Comparison of ENCODE assay signal across 18 cellular contexts in the genomic region with DNA sequence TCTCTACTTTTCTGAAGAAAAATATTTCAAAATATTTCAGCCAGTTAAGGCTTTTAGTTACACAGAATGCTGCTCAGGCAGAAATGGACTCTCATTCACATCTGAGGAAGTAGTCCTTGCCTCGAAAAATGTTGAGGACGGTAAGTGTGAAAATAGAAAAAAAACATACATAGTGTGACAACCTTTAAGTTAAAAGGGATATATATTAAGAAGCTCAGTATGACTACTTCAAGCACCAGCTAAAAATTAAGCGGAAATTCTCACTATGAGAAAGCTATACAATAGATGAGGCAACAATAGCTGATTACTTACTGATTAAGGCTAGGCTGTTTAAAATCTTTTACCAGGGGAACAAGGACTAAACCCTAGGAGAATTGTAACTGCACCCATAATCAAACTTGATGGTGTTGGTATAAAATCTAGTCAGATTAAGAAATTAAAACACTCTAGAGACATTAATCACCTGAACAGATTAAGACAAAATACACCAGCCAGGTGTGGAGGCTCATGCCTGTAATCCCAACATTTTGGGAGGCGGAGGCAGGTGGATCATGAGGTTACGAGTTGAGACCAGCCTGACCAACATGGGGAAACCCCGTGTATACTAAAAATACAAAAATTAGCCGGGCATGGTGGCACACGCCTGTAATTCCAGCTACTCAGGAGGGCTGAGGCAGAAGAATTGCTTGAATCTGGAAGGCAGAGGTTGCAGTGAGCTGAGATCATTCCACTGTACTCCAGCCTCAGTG. TPM values are rescaled to one million over a fixed set of nuclear protein-coding genes. Genes with fewer than 3 reads are reported as not detected.
DNase-seq lines count a peak whose midpoint lies in the region; ATAC-seq, FAIRE-seq and TF ChIP-seq lines count a peak whose summit lies in the region.
"Had no signal": no experiment of that assay in that cellular context is flagged by ENCODE, and none has a peak within 500 bp of the region (broad histone marks: within the 10 kb centered on the region; RNA-seq: fewer than 3 reads in every experiment).

No MANE protein-coding gene starts in this region.

- H3K4me3 ChIP-seq in keratinocyte (ENCODE audit: control insufficient read depth in 2 of 3, extremely low read depth in 1 of 3, insufficient read depth in 2 of 3, low read depth in 1 of 3, low read length in 3 of 3): no peak overlapping the region
- H3K4me3 ChIP-seq: right atrium auricular region, testis had no signal

- H3K9me1 ChIP-seq in keratinocyte (ENCODE audit: control insufficient read depth, extremely low read depth, insufficient read depth, low read length): peaks cover 5% of the 10 kb centered on the region

- TF ChIP-seq CTCF in keratinocyte (optimal IDR thresholded peaks at IDR 0.05 in 1 of 3, IDR thresholded peaks at IDR 0.05 in 1 of 3, conservative IDR thresholded peaks at IDR 0.05 in 1 of 3; ENCODE audit: extremely low read depth in 1 of 3, insufficient read depth in 2 of 3, low read length in 3 of 3) (no peak), type B pancreatic cell (conservative IDR thresholded peaks at IDR 0.05) (no peak)

- peak overlapping the region; percentile 28 for H3K4me3 Mint-ChIP-seq in stimulated activated naive CD8-positive, alpha-beta T cell treated with anti-CD3 and anti-CD28 coated beads, Interleukin-15, Interleukin-2, amounts not matched to agents 100 ng/mL and 50 ng/mL, for 24 hours
- peak overlapping the region; percentile 51 for H3K4me3 Mint-ChIP-seq in activated T-helper 2 cell treated with anti-CD3 and anti-CD28 coated beads, Interferon-gamma antibody, Interleukin-2, Interleukin-4, amounts not matched to agents 10 μg/mL and 5 μg/mL and 100 μg/mL, durations not matched to agents 14 hours and 24 hours and 36 hours (ENCODE audit: low read depth)
- H3K4me3 Mint-ChIP-seq in type B pancreatic cell: no peak overlapping the region

- no peaks in the 10 kb centered on the region for H3K27me3 ChIP-seq in keratinocyte (ENCODE audit: control insufficient read depth, extremely low read depth, insufficient read depth, low read length)
- H3K27me3 ChIP-seq: right atrium auricular region, testis had no signal

- peaks cover 29 to 55% of the 10 kb centered on the region in 2 experiments for H3K36me3 ChIP-seq in keratinocyte (ENCODE audit: control insufficient read depth in 2 of 2, extremely low read depth in 1 of 2, insufficient read depth in 2 of 2, low read length in 2 of 2)

- H3K9me3 Mint-ChIP-seq in stimulated activated naive CD8-positive, alpha-beta T cell treated with anti-CD3 and anti-CD28 coated beads, Interleukin-15, Interleukin-2, amounts not matched to agents 100 ng/mL and 50 ng/mL, for 24 hours: no peaks in the 10 kb centered on the region
- H3K9me3 Mint-ChIP-seq in activated T-helper 2 cell treated with anti-CD3 and anti-CD28 coated beads, Interferon-gamma antibody, Interleukin-2, Interleukin-4, amounts not matched to agents 10 μg/mL and 5 μg/mL and 100 μg/mL, durations not matched to agents 14 hours and 24 hours and 36 hours: no peaks in the 10 kb centered on the region
- H3K9me3 Mint-ChIP-seq in type B pancreatic cell: no peaks in the 10 kb centered on the region

- dilution Hi-C loops in keratinocyte (cut with MboI; ENCODE audit: extremely low pct_ligation_motif_present, low sequenced_read_pairs): no loop called here

- no peak overlapping the region for H3K9ac ChIP-seq in keratinocyte (ENCODE audit: control insufficient read depth, extremely low read depth, insufficient read depth, low read length)

- H3K4me1 Mint-ChIP-seq in stimulated activated naive CD8-positive, alpha-beta T cell treated with anti-CD3 and anti-CD28 coated beads, Interleukin-15, Interleukin-2, amounts not matched to agents 100 ng/mL and 50 ng/mL, for 24 hours (ENCODE audit: low read depth): peaks cover 83% of the 10 kb centered on the region
- H3K4me1 Mint-ChIP-seq in activated T-helper 2 cell treated with anti-CD3 and anti-CD28 coated beads, Interferon-gamma antibody, Interleukin-2, Interleukin-4, amounts not matched to agents 10 μg/mL and 5 μg/mL and 100 μg/mL, durations not matched to agents 14 hours and 24 hours and 36 hours (ENCODE audit: low read depth): peaks cover 43% of the 10 kb centered on the region
- H3K4me1 Mint-ChIP-seq in type B pancreatic cell (ENCODE audit: unreplicated experiment): peaks cover 15% of the 10 kb centered on the region

- intact Hi-C loops in activated T-helper 2 cell treated with anti-CD3 and anti-CD28 coated beads, Interferon-gamma antibody, Interleukin-2, Interleukin-4, amounts not matched to agents 10 μg/mL and 5 μg/mL and 100 μg/mL, durations not matched to agents 14 hours and 24 hours and 36 hours (cut with micrococcal nuclease): loop anchor here (1.0 to 2.0 kb wide), 2 partner anchors 15 to 49 kb away; no protein-coding TSS in a partner anchor

- peaks cover 63% of the 10 kb centered on the region for H4K20me1 ChIP-seq in keratinocyte (ENCODE audit: control insufficient read depth, extremely low read depth, insufficient read depth, low read length)

- peaks cover 36% of the 10 kb centered on the region for H3K4me1 ChIP-seq in keratinocyte (ENCODE audit: control insufficient read depth, extremely low read depth, insufficient read depth, low read length)
- H3K4me1 ChIP-seq: testis had no signal

- H3K9me3 ChIP-seq in keratinocyte (ENCODE audit: control insufficient read depth, low read depth, low read length): no peaks in the 10 kb centered on the region
- H3K9me3 ChIP-seq: right atrium auricular region, testis had no signal

- peaks cover 77% of the 10 kb centered on the region for H3K79me2 ChIP-seq in keratinocyte (ENCODE audit: control insufficient read depth, insufficient read depth, low read length)

- DNase-seq in stimulated activated naive CD8-positive, alpha-beta T cell treated with anti-CD3 and anti-CD28 coated beads, Interleukin-15, Interleukin-2, amounts not matched to agents 100 U/mL and 50 U/mL, for 24 hours: no peak
- DNase-seq in activated T-helper 2 cell treated with anti-CD3 and anti-CD28 coated beads, Interferon-gamma antibody, Interleukin-2, Interleukin-4, amounts not matched to agents 10 μg/mL and 5 μg/mL and 100 μg/mL, durations not matched to agents 14 hours and 24 hours and 36 hours (ENCODE audit: low spot score): no peak
- DNase-seq in keratinocyte (ENCODE audit: low read depth, low spot score) (no peak), type B pancreatic cell (ENCODE audit: extremely low spot score, unreplicated experiment) (no peak), NCI-H2171 treated with DMSO at 0.1 percent for 48 hours (lab: John Stamatoyannopoulos, UW) (no peak)
- no peak for DNase-seq in activated CD8-positive, alpha-beta memory T cell treated with anti-CD3 and anti-CD28 coated beads for 24 hours
- DNase-seq: foreskin fibroblast, KG1, NCI-H1417 treated with DMSO at 0.1 percent for 48 hours, NCI-H345, Right ventricle myocardium superior, T-helper 9 cell, testis had no signal

- H3K36me3 Mint-ChIP-seq in stimulated activated naive CD8-positive, alpha-beta T cell treated with anti-CD3 and anti-CD28 coated beads, Interleukin-15, Interleukin-2, amounts not matched to agents 100 ng/mL and 50 ng/mL, for 24 hours (ENCODE audit: low read depth): peaks cover 90% of the 10 kb centered on the region
- peaks cover 90% of the 10 kb centered on the region for H3K36me3 Mint-ChIP-seq in activated T-helper 2 cell treated with anti-CD3 and anti-CD28 coated beads, Interferon-gamma antibody, Interleukin-2, Interleukin-4, amounts not matched to agents 10 μg/mL and 5 μg/mL and 100 μg/mL, durations not matched to agents 14 hours and 24 hours and 36 hours (ENCODE audit: low read depth)
- H3K36me3 Mint-ChIP-seq in type B pancreatic cell: peaks cover 48% of the 10 kb centered on the region

- no peak overlapping the region for H2AFZ ChIP-seq in keratinocyte (ENCODE audit: control insufficient read depth, low read length)

- H3K4me2 ChIP-seq in keratinocyte (ENCODE audit: control insufficient read depth, extremely low read depth, insufficient read depth, low read depth, low read length): no peak overlapping the region

- H3K27ac ChIP-seq in keratinocyte (ENCODE audit: control insufficient read depth, insufficient read depth, low read length): peak overlapping the region; percentile 41
- H3K27ac ChIP-seq: HL-60, right atrium auricular region, testis had no signal

- no peak for FAIRE-seq in keratinocyte (lab: Jason Lieb, UNC)

- H3K27ac Mint-ChIP-seq in stimulated activated naive CD8-positive, alpha-beta T cell treated with anti-CD3 and anti-CD28 coated beads, Interleukin-15, Interleukin-2, amounts not matched to agents 100 ng/mL and 50 ng/mL, for 24 hours: peak overlapping the region; percentile 78
- H3K27ac Mint-ChIP-seq in activated T-helper 2 cell treated with anti-CD3 and anti-CD28 coated beads, Interferon-gamma antibody, Interleukin-2, Interleukin-4, amounts not matched to agents 10 μg/mL and 5 μg/mL and 100 μg/mL, durations not matched to agents 14 hours and 24 hours and 36 hours: peak overlapping the region; percentile 78
- peak overlapping the region; percentile 40 for H3K27ac Mint-ChIP-seq in type B pancreatic cell

- no peaks in the 10 kb centered on the region for H3K27me3 Mint-ChIP-seq in stimulated activated naive CD8-positive, alpha-beta T cell treated with anti-CD3 and anti-CD28 coated beads, Interleukin-15, Interleukin-2, amounts not matched to agents 100 ng/mL and 50 ng/mL, for 24 hours
- H3K27me3 Mint-ChIP-seq in activated T-helper 2 cell treated with anti-CD3 and anti-CD28 coated beads, Interferon-gamma antibody, Interleukin-2, Interleukin-4, amounts not matched to agents 10 μg/mL and 5 μg/mL and 100 μg/mL, durations not matched to agents 14 hours and 24 hours and 36 hours (ENCODE audit: low read depth): no peaks in the 10 kb centered on the region
- no peaks in the 10 kb centered on the region for H3K27me3 Mint-ChIP-seq in type B pancreatic cell

- no peak for ATAC-seq in stimulated activated naive CD8-positive, alpha-beta T cell treated with anti-CD3 and anti-CD28 coated beads, Interleukin-15, Interleukin-2, amounts not matched to agents 100 U/mL and 50 U/mL, for 24 hours
- ATAC-seq in HG02840 (IDR thresholded peaks at IDR 0.05; ENCODE audit: low FRiP score, unreplicated experiment): no peak

RNA-seq across cellular contexts. Expression of a gene that starts 53.9 kb away (rescaled TPM):
- 972 and 976 TPM in 2 replicates for total RNA-seq in activated T-helper 2 cell treated with anti-CD3 and anti-CD28 coated beads, Interferon-gamma antibody, Interleukin-2, Interleukin-4, amounts not matched to agents 10 μg/mL and 5 μg/mL and 100 μg/mL, durations not matched to agents 14 hours and 24 hours and 36 hours
- polyA plus RNA-seq in keratinocyte: 624 to 871 TPM (median 786 TPM) in 3 replicates
- polyA plus RNA-seq in keratinocyte (2011; ENCODE audit: low read depth): 2,950 TPM
- 414 and 574 TPM in 2 replicates for polyA plus RNA-seq in keratinocyte (2011; cell fraction: cytosol; rRNA removed)
- polyA plus RNA-seq in keratinocyte (2011; cell fraction: nucleus; rRNA removed): 390 and 516 TPM in 2 replicates
- polyA plus RNA-seq in keratinocyte (2012; ENCODE audit: low replicate concordance): 567 and 714 TPM in 2 replicates
- polyA minus RNA-seq in keratinocyte: 380 to 701 TPM (median 538 TPM) in 3 replicates
- 204 TPM for polyA minus RNA-seq in keratinocyte (2011; cell fraction: cytosol; rRNA and poly(A)+ RNA removed)
- polyA minus RNA-seq in keratinocyte (2011; cell fraction: nucleus; rRNA and poly(A)+ RNA removed): 318 and 503 TPM in 2 replicates
- total RNA-seq in type B pancreatic cell (ENCODE audit: low replicate concordance): 474 and 692 TPM in 2 replicates

RNA-seq across cellular contexts. Expression of a gene that starts 59.4 kb away (rescaled TPM):
- not detected in 2 replicates for total RNA-seq in activated T-helper 2 cell treated with anti-CD3 and anti-CD28 coated beads, Interferon-gamma antibody, Interleukin-2, Interleukin-4, amounts not matched to agents 10 μg/mL and 5 μg/mL and 100 μg/mL, durations not matched to agents 14 hours and 24 hours and 36 hours
- polyA plus RNA-seq in keratinocyte: not detected in 3 replicates
- not detected for polyA plus RNA-seq in keratinocyte (2011; ENCODE audit: low read depth)
- polyA plus RNA-seq in keratinocyte (2011; cell fraction: cytosol; rRNA removed): not detected in 2 replicates
- not detected in 2 replicates for polyA plus RNA-seq in keratinocyte (2011; cell fraction: nucleus; rRNA removed)
- polyA plus RNA-seq in keratinocyte (2012; ENCODE audit: low replicate concordance): not detected in 2 replicates
- not detected in 3 replicates for polyA minus RNA-seq in keratinocyte
- not detected for polyA minus RNA-seq in keratinocyte (2011; cell fraction: cytosol; rRNA and poly(A)+ RNA removed)
- polyA minus RNA-seq in keratinocyte (2011; cell fraction: nucleus; rRNA and poly(A)+ RNA removed): not detected in 2 replicates
- 0.17 TPM in 1 of 2 replicates, not detected in the other for total RNA-seq in type B pancreatic cell (ENCODE audit: low replicate concordance)
- total RNA-seq: liver, right atrium auricular region, Right ventricle myocardium superior had no signal
- polyA plus RNA-seq: liver had no signal
